Comparison of ENCODE assay signal across 8 cellular contexts in the genomic region with DNA sequence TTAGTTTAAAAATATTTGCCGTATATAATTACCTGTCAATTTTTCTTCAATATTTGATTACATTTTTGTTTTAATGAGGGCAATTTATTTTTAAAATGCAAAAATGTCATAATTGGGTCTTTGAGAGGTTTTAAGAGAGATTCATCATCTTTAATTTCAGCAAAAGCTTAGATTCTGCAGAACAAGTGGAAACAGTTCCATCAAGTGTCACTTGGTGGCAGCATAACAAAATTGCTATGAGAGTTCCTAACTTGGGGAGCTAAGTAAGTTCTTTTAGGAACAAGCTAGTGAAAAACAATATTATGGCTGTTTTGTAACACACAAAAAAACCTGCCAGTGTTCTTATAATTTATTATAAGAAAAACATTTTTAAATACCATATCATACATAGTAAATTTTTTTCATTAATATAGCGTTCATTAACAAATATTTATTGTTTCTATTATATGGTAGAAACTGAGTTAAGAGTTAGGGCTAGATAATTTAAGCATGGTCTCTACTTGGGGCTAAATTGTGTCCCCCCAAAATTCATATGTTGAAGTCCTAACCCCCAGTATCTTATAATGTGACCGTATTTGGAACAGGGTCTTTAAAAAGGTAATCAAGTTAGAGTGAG.
DNase-seq lines count a peak whose midpoint lies in the region; ATAC-seq and TF ChIP-seq lines count a peak whose summit lies in the region.

No MANE protein-coding gene starts in this region.

- no peaks in the 10 kb centered on the region for H4K20me1 ChIP-seq in MM.1S (ENCODE audit: insufficient read depth, low read length)

- TF ChIP-seq POLR2A in adrenal gland (IDR thresholded peaks at IDR 0.05) (no peak), uterus (IDR thresholded peaks at IDR 0.05) (no peak)

- no peaks in the 10 kb centered on the region for H3K79me2 ChIP-seq in MM.1S (ENCODE audit: low read length)

- TF ChIP-seq CTCF in AG04450 (IDR thresholded peaks at IDR 0.05; ENCODE audit: low read depth, low read length) (peak; percentile 82), GM10266 (IDR thresholded peaks at IDR 0.05; ENCODE audit: control insufficient read depth, insufficient read depth, low read depth, missing control alignments) (peak; percentile 62), MM.1S (IDR thresholded peaks at IDR 0.05; ENCODE audit: low read length) (peak; percentile 67), adrenal gland (IDR thresholded peaks at IDR 0.05) (peak; percentile 57 to 82 (median 70)), uterus (IDR thresholded peaks at IDR 0.05) (peak; percentile 46 to 66 (median 63)), natural killer cell (IDR thresholded peaks at IDR 0.05) (no peak)

- no peaks in the 10 kb centered on the region for H3K4me1 ChIP-seq in MM.1S (ENCODE audit: low read length)
- no peaks in the 10 kb centered on the region for H3K4me1 ChIP-seq in adrenal gland (replicated peaks in 1 of 2)
- no peaks in the 10 kb centered on the region for H3K4me1 ChIP-seq in uterus

- H3K4me3 Mint-ChIP-seq in natural killer cell, result no peak overlapping the region

- DNase-seq in AG04450 (ENCODE audit: low read depth, low spot score) (peak; percentile 45), GM10266 (ENCODE audit: extremely low spot score) (peak; percentile 12), MM.1S (peak; percentile 57), adrenal gland (peak in 6 of 7 donors; percentile 17 to 67 (median 40)), iris pigment epithelial cell (ENCODE audit: low read depth) (peak; percentile 76), uterus (peak in 1 of 2 donors; percentile 11), mesenteric fat pad (ENCODE audit: low spot score) (no peak), natural killer cell (no peak)

- peaks cover 7 to 8% of the 10 kb centered on the region in 2 donors for H3K9me3 Mint-ChIP-seq in natural killer cell

- H3K4me3 ChIP-seq in AG04450 (ENCODE audit: low read depth, low read length) (no peak overlapping the region), MM.1S (ENCODE audit: low read length) (no peak overlapping the region), adrenal gland (no peak overlapping the region), uterus (no peak overlapping the region)

- POLR2A ChIA-PET in AG04450 (lab: Yijun Ruan, JAX), result no interaction called here

- H3F3A ChIP-seq in MM.1S (ENCODE audit: insufficient read depth, low read length), result no peaks in the 10 kb centered on the region

- CTCF ChIA-PET in AG04450 (lab: Charles Lee), result interaction anchor here (0.6 to 2.4 kb wide), 52 partner anchors 9 to 764 kb away, joined by 3 to 50 read pairs (median 4); a partner anchor contains a TSS

- H3K9ac ChIP-seq in MM.1S (ENCODE audit: low read length), result no peak overlapping the region

- intact Hi-C loops in adrenal gland (cut with DNase I), result no loop called here
- intact Hi-C loops in uterus (cut with DNase I; ENCODE audit: low total_unique reads), result no loop called here
- intact Hi-C loops in natural killer cell (cut with micrococcal nuclease), result no loop called here

- H3K27ac Mint-ChIP-seq in natural killer cell, result no peak overlapping the region

- H3K4me1 Mint-ChIP-seq in natural killer cell, result no peaks in the 10 kb centered on the region

- H3K36me3 Mint-ChIP-seq in natural killer cell, result no peaks in the 10 kb centered on the region

- H3K36me3 ChIP-seq in MM.1S (replicated peaks; ENCODE audit: insufficient read depth, low read length), result no peaks in the 10 kb centered on the region
- H3K36me3 ChIP-seq in adrenal gland (replicated peaks in 1 of 2), result no peaks in the 10 kb centered on the region
- no peaks in the 10 kb centered on the region for H3K36me3 ChIP-seq in uterus

- no peak for ATAC-seq in natural killer cell

- no peaks in the 10 kb centered on the region for H3K27me3 Mint-ChIP-seq in natural killer cell (ENCODE audit: low read depth in 2 of 2)

- H3K9me2 ChIP-seq in MM.1S (replicated peaks; ENCODE audit: insufficient read depth, low read length), result no peaks in the 10 kb centered on the region

- H3K27ac ChIP-seq in AG04450 (ENCODE audit: low read depth, low read length) (no peak overlapping the region), MM.1S (ENCODE audit: low read length) (no peak overlapping the region), adrenal gland (no peak overlapping the region), uterus (no peak overlapping the region)

- H3K27me3 ChIP-seq in AG04450 (ENCODE audit: control insufficient read depth, insufficient read depth, low read length) (no peaks in the 10 kb centered on the region), MM.1S (replicated peaks; ENCODE audit: insufficient read depth, low read length) (no peaks in the 10 kb centered on the region), adrenal gland (no peaks in the 10 kb centered on the region), uterus (no peaks in the 10 kb centered on the region)

- H3K9me3 ChIP-seq in AG04450 (ENCODE audit: control insufficient read depth, insufficient read depth, low read length), result peaks cover 2% of the 10 kb centered on the region
- H3K9me3 ChIP-seq in MM.1S (replicated peaks; ENCODE audit: insufficient read depth, low read length), result no peaks in the 10 kb centered on the region
- H3K9me3 ChIP-seq in adrenal gland (replicated peaks in 1 of 3), result peaks cover 0 to 4% (median 0%) of the 10 kb centered on the region in 3 donors
- peaks cover 0 to 6% of the 10 kb centered on the region in 2 donors for H3K9me3 ChIP-seq in uterus

- 72 to 80% (median 76%) methylated on average over 3 of the region's 3 CpGs for WGBS in adrenal gland, 4 donors

- no peak overlapping the region for H3K4me2 ChIP-seq in MM.1S (ENCODE audit: low read depth, low read length)

- H2AFZ ChIP-seq in MM.1S (ENCODE audit: low read length), result no peak overlapping the region

Comparison
In these comparisons a context has a peak if more than half of its experiments do, and no peak if none do; other contexts are left out.
1. DNase-seq: peak in AG04450 (single experiment), GM10266 (single experiment), MM.1S (single experiment), adrenal gland (6 of 7) and iris pigment epithelial cell (single experiment); none in mesenteric fat pad (single experiment) and natural killer cell (single experiment).